Comparison of ENCODE assay signal across 1 cellular context in the genomic region with DNA sequence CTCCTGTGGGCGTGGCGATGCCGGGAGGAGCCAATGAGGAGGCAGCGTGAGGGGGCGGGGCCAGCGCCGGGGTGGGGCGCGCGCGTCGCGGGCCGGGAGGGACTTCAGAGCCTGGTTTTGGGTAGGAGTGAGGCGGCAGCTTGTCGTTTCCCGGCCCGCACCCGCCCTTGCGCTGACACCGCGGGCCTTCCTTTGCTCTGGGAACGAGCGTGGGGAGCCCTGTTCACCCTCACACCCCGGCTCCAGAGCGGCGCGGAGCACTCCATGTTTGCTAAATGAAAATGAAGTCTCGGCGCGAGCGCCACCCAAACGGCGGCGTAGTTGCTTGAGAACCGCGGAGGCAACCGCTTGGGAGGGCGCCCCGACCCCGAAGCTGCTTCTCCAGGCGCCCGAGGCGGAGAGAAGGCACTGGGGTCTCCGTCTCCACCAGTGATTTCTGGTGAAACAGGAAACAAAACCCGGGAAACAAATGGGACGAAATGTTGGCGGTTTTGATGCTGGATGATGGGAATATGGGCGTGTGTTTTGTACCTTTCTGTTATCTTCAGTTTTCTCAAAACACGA.
A peak's percentile ranks its signal among the peaks of the same experiment; 100 is the strongest.
TF ChIP-seq lines count a peak whose summit lies in the region.

No MANE protein-coding gene starts in this region.

TF ChIP-seq in HepG2, 621 proteins besides CTCF, POLR2A, EP300 and RAD21 (continues in another document):
- TF ChIP-seq, protein P1, sequence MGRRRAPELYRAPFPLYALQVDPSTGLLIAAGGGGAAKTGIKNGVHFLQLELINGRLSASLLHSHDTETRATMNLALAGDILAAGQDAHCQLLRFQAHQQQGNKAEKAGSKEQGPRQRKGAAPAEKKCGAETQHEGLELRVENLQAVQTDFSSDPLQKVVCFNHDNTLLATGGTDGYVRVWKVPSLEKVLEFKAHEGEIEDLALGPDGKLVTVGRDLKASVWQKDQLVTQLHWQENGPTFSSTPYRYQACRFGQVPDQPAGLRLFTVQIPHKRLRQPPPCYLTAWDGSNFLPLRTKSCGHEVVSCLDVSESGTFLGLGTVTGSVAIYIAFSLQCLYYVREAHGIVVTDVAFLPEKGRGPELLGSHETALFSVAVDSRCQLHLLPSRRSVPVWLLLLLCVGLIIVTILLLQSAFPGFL (CRISPR knock-in tag; IDR thresholded peaks at IDR 0.05): no peak
- TF ChIP-seq TARDBP (CRISPR knock-in tag; IDR thresholded peaks at IDR 0.05) (0 out of 2 replicates have a peak, but pooled peaks have one; percentile 38), ELF4 (CRISPR knock-in tag; IDR thresholded peaks at IDR 0.05; ENCODE audit: borderline replicate concordance) (no peak), ARNT2 (CRISPR knock-in tag; IDR thresholded peaks at IDR 0.05; ENCODE audit: low read depth) (peak; percentile 55; the same call in 1 of the 2 replicates), ZNF260 (CRISPR knock-in tag; IDR thresholded peaks at IDR 0.05; ENCODE audit: borderline replicate concordance, low read depth) (no peak), MTA1 (CRISPR knock-in tag; IDR thresholded peaks at IDR 0.05; ENCODE audit: borderline replicate concordance) (no peak), TAF1 (CRISPR knock-in tag; IDR thresholded peaks at IDR 0.05) (peak; percentile 58; the same call in 1 of the 2 replicates), YEATS2 (CRISPR knock-in tag; IDR thresholded peaks at IDR 0.05; ENCODE audit: borderline replicate concordance) (0 out of 2 replicates have a peak, but pooled peaks have one; percentile 11), ZSCAN12 (CRISPR knock-in tag; IDR thresholded peaks at IDR 0.05) (peak; percentile 73; the same call in 1 of the 2 replicates), DPF2 (CRISPR knock-in tag; IDR thresholded peaks at IDR 0.05; ENCODE audit: borderline replicate concordance, low read depth) (no peak), ZNF34 (CRISPR knock-in tag; IDR thresholded peaks at IDR 0.05; ENCODE audit: borderline replicate concordance) (no peak), SIN3A (IDR thresholded peaks at IDR 0.05; ENCODE audit: borderline replicate concordance, low read depth, low read length) (peak; percentile 20; the same call in 1 of the 2 replicates), ZNF850 (CRISPR knock-in tag; conservative IDR thresholded peaks at IDR 0.05) (no peak), GATA4 (IDR thresholded peaks at IDR 0.05; ENCODE audit: borderline replicate concordance, low read depth) (0 out of 2 replicates have a peak, but pooled peaks have one; percentile 22), RORA (CRISPR knock-in tag; IDR thresholded peaks at IDR 0.05) (no peak), ZFY (CRISPR knock-in tag; IDR thresholded peaks at IDR 0.05) (peak; percentile 68), ZNF446 (CRISPR knock-in tag; IDR thresholded peaks at IDR 0.05) (no peak), PCBP1 (IDR thresholded peaks at IDR 0.05; ENCODE audit: borderline replicate concordance, low read depth, low read length) (no peak), ZNF232 (CRISPR knock-in tag; IDR thresholded peaks at IDR 0.05; ENCODE audit: borderline replicate concordance) (0 out of 2 replicates have a peak, but pooled peaks have one; percentile 34), RNF2 (conservative IDR thresholded peaks at IDR 0.05; ENCODE audit: low read depth) (no peak)
- TF ChIP-seq, protein P2, sequence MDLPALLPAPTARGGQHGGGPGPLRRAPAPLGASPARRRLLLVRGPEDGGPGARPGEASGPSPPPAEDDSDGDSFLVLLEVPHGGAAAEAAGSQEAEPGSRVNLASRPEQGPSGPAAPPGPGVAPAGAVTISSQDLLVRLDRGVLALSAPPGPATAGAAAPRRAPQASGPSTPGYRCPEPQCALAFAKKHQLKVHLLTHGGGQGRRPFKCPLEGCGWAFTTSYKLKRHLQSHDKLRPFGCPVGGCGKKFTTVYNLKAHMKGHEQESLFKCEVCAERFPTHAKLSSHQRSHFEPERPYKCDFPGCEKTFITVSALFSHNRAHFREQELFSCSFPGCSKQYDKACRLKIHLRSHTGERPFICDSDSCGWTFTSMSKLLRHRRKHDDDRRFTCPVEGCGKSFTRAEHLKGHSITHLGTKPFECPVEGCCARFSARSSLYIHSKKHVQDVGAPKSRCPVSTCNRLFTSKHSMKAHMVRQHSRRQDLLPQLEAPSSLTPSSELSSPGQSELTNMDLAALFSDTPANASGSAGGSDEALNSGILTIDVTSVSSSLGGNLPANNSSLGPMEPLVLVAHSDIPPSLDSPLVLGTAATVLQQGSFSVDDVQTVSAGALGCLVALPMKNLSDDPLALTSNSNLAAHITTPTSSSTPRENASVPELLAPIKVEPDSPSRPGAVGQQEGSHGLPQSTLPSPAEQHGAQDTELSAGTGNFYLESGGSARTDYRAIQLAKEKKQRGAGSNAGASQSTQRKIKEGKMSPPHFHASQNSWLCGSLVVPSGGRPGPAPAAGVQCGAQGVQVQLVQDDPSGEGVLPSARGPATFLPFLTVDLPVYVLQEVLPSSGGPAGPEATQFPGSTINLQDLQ (CRISPR knock-in tag; IDR thresholded peaks at IDR 0.05): no peak
- TF ChIP-seq, protein P3, sequence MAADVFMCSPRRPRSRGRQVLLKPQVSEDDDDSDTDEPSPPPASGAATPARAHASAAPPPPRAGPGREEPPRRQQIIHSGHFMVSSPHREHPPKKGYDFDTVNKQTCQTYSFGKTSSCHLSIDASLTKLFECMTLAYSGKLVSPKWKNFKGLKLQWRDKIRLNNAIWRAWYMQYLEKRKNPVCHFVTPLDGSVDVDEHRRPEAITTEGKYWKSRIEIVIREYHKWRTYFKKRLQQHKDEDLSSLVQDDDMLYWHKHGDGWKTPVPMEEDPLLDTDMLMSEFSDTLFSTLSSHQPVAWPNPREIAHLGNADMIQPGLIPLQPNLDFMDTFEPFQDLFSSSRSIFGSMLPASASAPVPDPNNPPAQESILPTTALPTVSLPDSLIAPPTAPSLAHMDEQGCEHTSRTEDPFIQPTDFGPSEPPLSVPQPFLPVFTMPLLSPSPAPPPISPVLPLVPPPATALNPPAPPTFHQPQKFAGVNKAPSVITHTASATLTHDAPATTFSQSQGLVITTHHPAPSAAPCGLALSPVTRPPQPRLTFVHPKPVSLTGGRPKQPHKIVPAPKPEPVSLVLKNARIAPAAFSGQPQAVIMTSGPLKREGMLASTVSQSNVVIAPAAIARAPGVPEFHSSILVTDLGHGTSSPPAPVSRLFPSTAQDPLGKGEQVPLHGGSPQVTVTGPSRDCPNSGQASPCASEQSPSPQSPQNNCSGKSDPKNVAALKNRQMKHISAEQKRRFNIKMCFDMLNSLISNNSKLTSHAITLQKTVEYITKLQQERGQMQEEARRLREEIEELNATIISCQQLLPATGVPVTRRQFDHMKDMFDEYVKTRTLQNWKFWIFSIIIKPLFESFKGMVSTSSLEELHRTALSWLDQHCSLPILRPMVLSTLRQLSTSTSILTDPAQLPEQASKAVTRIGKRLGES (CRISPR knock-in tag; IDR thresholded peaks at IDR 0.05; ENCODE audit: borderline replicate concordance): 0 out of 2 replicates have a peak, but pooled peaks have one; percentile 28
- TF ChIP-seq, protein P4, sequence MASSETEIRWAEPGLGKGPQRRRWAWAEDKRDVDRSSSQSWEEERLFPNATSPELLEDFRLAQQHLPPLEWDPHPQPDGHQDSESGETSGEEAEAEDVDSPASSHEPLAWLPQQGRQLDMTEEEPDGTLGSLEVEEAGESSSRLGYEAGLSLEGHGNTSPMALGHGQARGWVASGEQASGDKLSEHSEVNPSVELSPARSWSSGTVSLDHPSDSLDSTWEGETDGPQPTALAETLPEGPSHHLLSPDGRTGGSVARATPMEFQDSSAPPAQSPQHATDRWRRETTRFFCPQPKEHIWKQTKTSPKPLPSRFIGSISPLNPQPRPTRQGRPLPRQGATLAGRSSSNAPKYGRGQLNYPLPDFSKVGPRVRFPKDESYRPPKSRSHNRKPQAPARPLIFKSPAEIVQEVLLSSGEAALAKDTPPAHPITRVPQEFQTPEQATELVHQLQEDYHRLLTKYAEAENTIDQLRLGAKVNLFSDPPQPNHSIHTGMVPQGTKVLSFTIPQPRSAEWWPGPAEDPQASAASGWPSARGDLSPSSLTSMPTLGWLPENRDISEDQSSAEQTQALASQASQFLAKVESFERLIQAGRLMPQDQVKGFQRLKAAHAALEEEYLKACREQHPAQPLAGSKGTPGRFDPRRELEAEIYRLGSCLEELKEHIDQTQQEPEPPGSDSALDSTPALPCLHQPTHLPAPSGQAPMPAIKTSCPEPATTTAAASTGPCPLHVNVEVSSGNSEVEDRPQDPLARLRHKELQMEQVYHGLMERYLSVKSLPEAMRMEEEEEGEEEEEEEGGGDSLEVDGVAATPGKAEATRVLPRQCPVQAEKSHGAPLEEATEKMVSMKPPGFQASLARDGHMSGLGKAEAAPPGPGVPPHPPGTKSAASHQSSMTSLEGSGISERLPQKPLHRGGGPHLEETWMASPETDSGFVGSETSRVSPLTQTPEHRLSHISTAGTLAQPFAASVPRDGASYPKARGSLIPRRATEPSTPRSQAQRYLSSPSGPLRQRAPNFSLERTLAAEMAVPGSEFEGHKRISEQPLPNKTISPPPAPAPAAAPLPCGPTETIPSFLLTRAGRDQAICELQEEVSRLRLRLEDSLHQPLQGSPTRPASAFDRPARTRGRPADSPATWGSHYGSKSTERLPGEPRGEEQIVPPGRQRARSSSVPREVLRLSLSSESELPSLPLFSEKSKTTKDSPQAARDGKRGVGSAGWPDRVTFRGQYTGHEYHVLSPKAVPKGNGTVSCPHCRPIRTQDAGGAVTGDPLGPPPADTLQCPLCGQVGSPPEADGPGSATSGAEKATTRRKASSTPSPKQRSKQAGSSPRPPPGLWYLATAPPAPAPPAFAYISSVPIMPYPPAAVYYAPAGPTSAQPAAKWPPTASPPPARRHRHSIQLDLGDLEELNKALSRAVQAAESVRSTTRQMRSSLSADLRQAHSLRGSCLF (CRISPR knock-in tag; IDR thresholded peaks at IDR 0.05; ENCODE audit: borderline replicate concordance): peak; percentile 29; the same call in 1 of the 2 replicates
- TF ChIP-seq, protein P5, sequence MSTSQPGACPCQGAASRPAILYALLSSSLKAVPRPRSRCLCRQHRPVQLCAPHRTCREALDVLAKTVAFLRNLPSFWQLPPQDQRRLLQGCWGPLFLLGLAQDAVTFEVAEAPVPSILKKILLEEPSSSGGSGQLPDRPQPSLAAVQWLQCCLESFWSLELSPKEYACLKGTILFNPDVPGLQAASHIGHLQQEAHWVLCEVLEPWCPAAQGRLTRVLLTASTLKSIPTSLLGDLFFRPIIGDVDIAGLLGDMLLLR (CRISPR knock-in tag; IDR thresholded peaks at IDR 0.05): no peak
- TF ChIP-seq, protein P6, sequence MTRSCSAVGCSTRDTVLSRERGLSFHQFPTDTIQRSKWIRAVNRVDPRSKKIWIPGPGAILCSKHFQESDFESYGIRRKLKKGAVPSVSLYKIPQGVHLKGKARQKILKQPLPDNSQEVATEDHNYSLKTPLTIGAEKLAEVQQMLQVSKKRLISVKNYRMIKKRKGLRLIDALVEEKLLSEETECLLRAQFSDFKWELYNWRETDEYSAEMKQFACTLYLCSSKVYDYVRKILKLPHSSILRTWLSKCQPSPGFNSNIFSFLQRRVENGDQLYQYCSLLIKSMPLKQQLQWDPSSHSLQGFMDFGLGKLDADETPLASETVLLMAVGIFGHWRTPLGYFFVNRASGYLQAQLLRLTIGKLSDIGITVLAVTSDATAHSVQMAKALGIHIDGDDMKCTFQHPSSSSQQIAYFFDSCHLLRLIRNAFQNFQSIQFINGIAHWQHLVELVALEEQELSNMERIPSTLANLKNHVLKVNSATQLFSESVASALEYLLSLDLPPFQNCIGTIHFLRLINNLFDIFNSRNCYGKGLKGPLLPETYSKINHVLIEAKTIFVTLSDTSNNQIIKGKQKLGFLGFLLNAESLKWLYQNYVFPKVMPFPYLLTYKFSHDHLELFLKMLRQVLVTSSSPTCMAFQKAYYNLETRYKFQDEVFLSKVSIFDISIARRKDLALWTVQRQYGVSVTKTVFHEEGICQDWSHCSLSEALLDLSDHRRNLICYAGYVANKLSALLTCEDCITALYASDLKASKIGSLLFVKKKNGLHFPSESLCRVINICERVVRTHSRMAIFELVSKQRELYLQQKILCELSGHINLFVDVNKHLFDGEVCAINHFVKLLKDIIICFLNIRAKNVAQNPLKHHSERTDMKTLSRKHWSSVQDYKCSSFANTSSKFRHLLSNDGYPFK (CRISPR knock-in tag; IDR thresholded peaks at IDR 0.05; ENCODE audit: borderline replicate concordance): peak; percentile 20; the same call in 1 of the 2 replicates
- TF ChIP-seq, protein P7, sequence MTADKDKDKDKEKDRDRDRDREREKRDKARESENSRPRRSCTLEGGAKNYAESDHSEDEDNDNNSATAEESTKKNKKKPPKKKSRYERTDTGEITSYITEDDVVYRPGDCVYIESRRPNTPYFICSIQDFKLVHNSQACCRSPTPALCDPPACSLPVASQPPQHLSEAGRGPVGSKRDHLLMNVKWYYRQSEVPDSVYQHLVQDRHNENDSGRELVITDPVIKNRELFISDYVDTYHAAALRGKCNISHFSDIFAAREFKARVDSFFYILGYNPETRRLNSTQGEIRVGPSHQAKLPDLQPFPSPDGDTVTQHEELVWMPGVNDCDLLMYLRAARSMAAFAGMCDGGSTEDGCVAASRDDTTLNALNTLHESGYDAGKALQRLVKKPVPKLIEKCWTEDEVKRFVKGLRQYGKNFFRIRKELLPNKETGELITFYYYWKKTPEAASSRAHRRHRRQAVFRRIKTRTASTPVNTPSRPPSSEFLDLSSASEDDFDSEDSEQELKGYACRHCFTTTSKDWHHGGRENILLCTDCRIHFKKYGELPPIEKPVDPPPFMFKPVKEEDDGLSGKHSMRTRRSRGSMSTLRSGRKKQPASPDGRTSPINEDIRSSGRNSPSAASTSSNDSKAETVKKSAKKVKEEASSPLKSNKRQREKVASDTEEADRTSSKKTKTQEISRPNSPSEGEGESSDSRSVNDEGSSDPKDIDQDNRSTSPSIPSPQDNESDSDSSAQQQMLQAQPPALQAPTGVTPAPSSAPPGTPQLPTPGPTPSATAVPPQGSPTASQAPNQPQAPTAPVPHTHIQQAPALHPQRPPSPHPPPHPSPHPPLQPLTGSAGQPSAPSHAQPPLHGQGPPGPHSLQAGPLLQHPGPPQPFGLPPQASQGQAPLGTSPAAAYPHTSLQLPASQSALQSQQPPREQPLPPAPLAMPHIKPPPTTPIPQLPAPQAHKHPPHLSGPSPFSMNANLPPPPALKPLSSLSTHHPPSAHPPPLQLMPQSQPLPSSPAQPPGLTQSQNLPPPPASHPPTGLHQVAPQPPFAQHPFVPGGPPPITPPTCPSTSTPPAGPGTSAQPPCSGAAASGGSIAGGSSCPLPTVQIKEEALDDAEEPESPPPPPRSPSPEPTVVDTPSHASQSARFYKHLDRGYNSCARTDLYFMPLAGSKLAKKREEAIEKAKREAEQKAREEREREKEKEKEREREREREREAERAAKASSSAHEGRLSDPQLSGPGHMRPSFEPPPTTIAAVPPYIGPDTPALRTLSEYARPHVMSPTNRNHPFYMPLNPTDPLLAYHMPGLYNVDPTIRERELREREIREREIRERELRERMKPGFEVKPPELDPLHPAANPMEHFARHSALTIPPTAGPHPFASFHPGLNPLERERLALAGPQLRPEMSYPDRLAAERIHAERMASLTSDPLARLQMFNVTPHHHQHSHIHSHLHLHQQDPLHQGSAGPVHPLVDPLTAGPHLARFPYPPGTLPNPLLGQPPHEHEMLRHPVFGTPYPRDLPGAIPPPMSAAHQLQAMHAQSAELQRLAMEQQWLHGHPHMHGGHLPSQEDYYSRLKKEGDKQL (CRISPR knock-in tag; IDR thresholded peaks at IDR 0.05; ENCODE audit: low read depth): no peak
- TF ChIP-seq, protein P8, sequence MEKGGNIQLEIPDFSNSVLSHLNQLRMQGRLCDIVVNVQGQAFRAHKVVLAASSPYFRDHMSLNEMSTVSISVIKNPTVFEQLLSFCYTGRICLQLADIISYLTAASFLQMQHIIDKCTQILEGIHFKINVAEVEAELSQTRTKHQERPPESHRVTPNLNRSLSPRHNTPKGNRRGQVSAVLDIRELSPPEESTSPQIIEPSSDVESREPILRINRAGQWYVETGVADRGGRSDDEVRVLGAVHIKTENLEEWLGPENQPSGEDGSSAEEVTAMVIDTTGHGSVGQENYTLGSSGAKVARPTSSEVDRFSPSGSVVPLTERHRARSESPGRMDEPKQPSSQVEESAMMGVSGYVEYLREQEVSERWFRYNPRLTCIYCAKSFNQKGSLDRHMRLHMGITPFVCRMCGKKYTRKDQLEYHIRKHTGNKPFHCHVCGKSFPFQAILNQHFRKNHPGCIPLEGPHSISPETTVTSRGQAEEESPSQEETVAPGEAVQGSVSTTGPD (CRISPR knock-in tag; IDR thresholded peaks at IDR 0.05): no peak
